1 cellular context compared by ENCODE assay signal in genomic region chr9:38008168-38009034, GRCh38.
TF ChIP-seq lines count a peak whose summit lies in the region.

No MANE protein-coding gene starts in this region.

TF ChIP-seq in HepG2, 621 proteins besides CTCF, POLR2A, EP300 and RAD21 (continued from another document and continues in another):
- TF ChIP-seq, protein P1, sequence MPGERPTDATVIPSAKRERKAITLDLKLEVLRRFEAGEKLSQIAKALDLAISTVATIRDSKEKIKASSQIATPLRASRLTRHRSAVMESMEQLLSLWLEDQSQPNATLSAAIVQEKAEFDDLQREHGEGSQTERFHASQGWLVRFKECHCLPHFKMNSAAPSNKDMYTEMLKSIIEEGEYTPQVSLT (CRISPR knock-in tag; IDR thresholded peaks at IDR 0.05; ENCODE audit: borderline replicate concordance, low read depth): no peak
- TF ChIP-seq ZMYM2 (CRISPR knock-in tag; IDR thresholded peaks at IDR 0.05) (peak; percentile 93), SIX4 (CRISPR knock-in tag; IDR thresholded peaks at IDR 0.05) (no peak), JUN (CRISPR knock-in tag; IDR thresholded peaks at IDR 0.05) (0 out of 2 replicates have a peak, but pooled peaks have one; percentile 24), ZNF20 (CRISPR knock-in tag; IDR thresholded peaks at IDR 0.05) (no peak), PCBP2 (optimal IDR thresholded peaks at IDR 0.05; ENCODE audit: low read depth, low read length, poor library complexity, severe bottlenecking) (no peak), ISX (CRISPR knock-in tag; conservative IDR thresholded peaks at IDR 0.05) (no peak), ARHGAP35 (CRISPR knock-in tag; IDR thresholded peaks at IDR 0.05; ENCODE audit: borderline replicate concordance) (0 out of 2 replicates have a peak, but pooled peaks have one; percentile 45), TMF1 (CRISPR knock-in tag; IDR thresholded peaks at IDR 0.05; ENCODE audit: low read depth) (no peak), ZNF709 (CRISPR knock-in tag; IDR thresholded peaks at IDR 0.05) (peak; percentile 48; the same call in 1 of the 2 replicates), SP4 (CRISPR knock-in tag; IDR thresholded peaks at IDR 0.05) (no peak; the same call in 1 of the 2 replicates), EED (CRISPR knock-in tag; IDR thresholded peaks at IDR 0.05) (no peak), HMGA1 (CRISPR knock-in tag; conservative IDR thresholded peaks at IDR 0.05) (no peak), NFIC (IDR thresholded peaks at IDR 0.05; ENCODE audit: low read length) (no peak; the same call in 1 of the 2 replicates), BRD4 (CRISPR knock-in tag; IDR thresholded peaks at IDR 0.05) (no peak), ZNF460 (CRISPR knock-in tag; IDR thresholded peaks at IDR 0.05; ENCODE audit: borderline replicate concordance) (no peak), ZNF546 (CRISPR knock-in tag; conservative IDR thresholded peaks at IDR 0.05) (0 out of 2 replicates have a peak, but pooled peaks have one; percentile 26), NCOA1 (CRISPR knock-in tag; IDR thresholded peaks at IDR 0.05) (no peak), ZFP36L2 (CRISPR knock-in tag; IDR thresholded peaks at IDR 0.05) (no peak), ZNF34 (CRISPR knock-in tag; IDR thresholded peaks at IDR 0.05; ENCODE audit: borderline replicate concordance) (no peak), PAX8 (CRISPR knock-in tag; IDR thresholded peaks at IDR 0.05; ENCODE audit: borderline replicate concordance) (no peak), SRF (IDR thresholded peaks at IDR 0.05; ENCODE audit: low read depth, low read length) (no peak), ZNF263 (CRISPR knock-in tag; IDR thresholded peaks at IDR 0.05) (peak; percentile 75), ZNF280B (CRISPR knock-in tag; IDR thresholded peaks at IDR 0.05; ENCODE audit: borderline replicate concordance) (no peak; the same call in 1 of the 2 replicates), SIX1 (CRISPR knock-in tag; IDR thresholded peaks at IDR 0.05; ENCODE audit: borderline replicate concordance) (no peak), SNAI1 (CRISPR knock-in tag; IDR thresholded peaks at IDR 0.05; ENCODE audit: borderline replicate concordance) (no peak; the same call in 1 of the 2 replicates), MXD1 (CRISPR knock-in tag; IDR thresholded peaks at IDR 0.05) (no peak; the same call in 1 of the 2 replicates), U2AF2 (IDR thresholded peaks at IDR 0.05; ENCODE audit: low read depth, low read length) (no peak), SALL1 (CRISPR knock-in tag; IDR thresholded peaks at IDR 0.05) (peak; percentile 85), NONO (IDR thresholded peaks at IDR 0.05) (no peak), NONO (CRISPR knock-in tag; conservative IDR thresholded peaks at IDR 0.05) (0 out of 2 replicates have a peak, but pooled peaks have one; percentile 20), ZBTB25 (CRISPR knock-in tag; IDR thresholded peaks at IDR 0.05) (0 out of 2 replicates have a peak, but pooled peaks have one; percentile 19), CBX5 (CRISPR knock-in tag; IDR thresholded peaks at IDR 0.05; ENCODE audit: borderline replicate concordance) (no peak; the same call in 1 of the 2 replicates), ZNF101 (CRISPR knock-in tag; IDR thresholded peaks at IDR 0.05; ENCODE audit: borderline replicate concordance, low read depth) (no peak), ZNF44 (CRISPR knock-in tag; IDR thresholded peaks at IDR 0.05) (no peak), EEA1 (CRISPR knock-in tag; IDR thresholded peaks at IDR 0.05; ENCODE audit: borderline replicate concordance) (no peak), ZNF441 (CRISPR knock-in tag; IDR thresholded peaks at IDR 0.05; ENCODE audit: borderline replicate concordance) (no peak), THAP7 (CRISPR knock-in tag; IDR thresholded peaks at IDR 0.05) (no peak; the same call in 1 of the 2 replicates), ZSCAN21 (CRISPR knock-in tag; IDR thresholded peaks at IDR 0.05; ENCODE audit: borderline replicate concordance) (peak; percentile 76; the same call in 1 of the 2 replicates), RFX3 (CRISPR knock-in tag; IDR thresholded peaks at IDR 0.05) (peak; percentile 69), MLLT10 (CRISPR knock-in tag; IDR thresholded peaks at IDR 0.05) (no peak), ZNF672 (CRISPR knock-in tag; IDR thresholded peaks at IDR 0.05) (no peak), HDAC1 (CRISPR knock-in tag; IDR thresholded peaks at IDR 0.05) (peak; percentile 82; the same call in 1 of the 2 replicates), TFAP4 (IDR thresholded peaks at IDR 0.05; ENCODE audit: borderline replicate concordance, low read depth) (peak; percentile 6; the same call in 1 of the 2 replicates), RELA (CRISPR knock-in tag; IDR thresholded peaks at IDR 0.05) (no peak), NCOR1 (IDR thresholded peaks at IDR 0.05; ENCODE audit: borderline replicate concordance, low read length) (peak; percentile 76), LCORL (IDR thresholded peaks at IDR 0.05) (no peak), LCORL (CRISPR knock-in tag; IDR thresholded peaks at IDR 0.05) (peak; percentile 95), LBX2 (CRISPR knock-in tag; IDR thresholded peaks at IDR 0.05; ENCODE audit: borderline replicate concordance) (no peak), RFX5 (IDR thresholded peaks at IDR 0.05; ENCODE audit: low read depth, low read length) (no peak), ZNF354B (CRISPR knock-in tag; IDR thresholded peaks at IDR 0.05) (no peak)
- TF ChIP-seq, protein P2, sequence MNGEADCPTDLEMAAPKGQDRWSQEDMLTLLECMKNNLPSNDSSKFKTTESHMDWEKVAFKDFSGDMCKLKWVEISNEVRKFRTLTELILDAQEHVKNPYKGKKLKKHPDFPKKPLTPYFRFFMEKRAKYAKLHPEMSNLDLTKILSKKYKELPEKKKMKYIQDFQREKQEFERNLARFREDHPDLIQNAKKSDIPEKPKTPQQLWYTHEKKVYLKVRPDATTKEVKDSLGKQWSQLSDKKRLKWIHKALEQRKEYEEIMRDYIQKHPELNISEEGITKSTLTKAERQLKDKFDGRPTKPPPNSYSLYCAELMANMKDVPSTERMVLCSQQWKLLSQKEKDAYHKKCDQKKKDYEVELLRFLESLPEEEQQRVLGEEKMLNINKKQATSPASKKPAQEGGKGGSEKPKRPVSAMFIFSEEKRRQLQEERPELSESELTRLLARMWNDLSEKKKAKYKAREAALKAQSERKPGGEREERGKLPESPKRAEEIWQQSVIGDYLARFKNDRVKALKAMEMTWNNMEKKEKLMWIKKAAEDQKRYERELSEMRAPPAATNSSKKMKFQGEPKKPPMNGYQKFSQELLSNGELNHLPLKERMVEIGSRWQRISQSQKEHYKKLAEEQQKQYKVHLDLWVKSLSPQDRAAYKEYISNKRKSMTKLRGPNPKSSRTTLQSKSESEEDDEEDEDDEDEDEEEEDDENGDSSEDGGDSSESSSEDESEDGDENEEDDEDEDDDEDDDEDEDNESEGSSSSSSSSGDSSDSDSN (CRISPR knock-in tag; IDR thresholded peaks at IDR 0.05): peak; percentile 97
- TF ChIP-seq, protein P3, sequence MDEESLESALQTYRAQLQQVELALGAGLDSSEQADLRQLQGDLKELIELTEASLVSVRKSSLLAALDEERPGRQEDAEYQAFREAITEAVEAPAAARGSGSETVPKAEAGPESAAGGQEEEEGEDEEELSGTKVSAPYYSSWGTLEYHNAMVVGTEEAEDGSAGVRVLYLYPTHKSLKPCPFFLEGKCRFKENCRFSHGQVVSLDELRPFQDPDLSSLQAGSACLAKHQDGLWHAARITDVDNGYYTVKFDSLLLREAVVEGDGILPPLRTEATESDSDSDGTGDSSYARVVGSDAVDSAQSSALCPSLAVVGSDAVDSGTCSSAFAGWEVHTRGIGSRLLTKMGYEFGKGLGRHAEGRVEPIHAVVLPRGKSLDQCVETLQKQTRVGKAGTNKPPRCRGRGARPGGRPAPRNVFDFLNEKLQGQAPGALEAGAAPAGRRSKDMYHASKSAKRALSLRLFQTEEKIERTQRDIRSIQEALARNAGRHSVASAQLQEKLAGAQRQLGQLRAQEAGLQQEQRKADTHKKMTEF (CRISPR knock-in tag; IDR thresholded peaks at IDR 0.05): peak; percentile 54; the same call in 1 of the 2 replicates
- TF ChIP-seq, protein P4, sequence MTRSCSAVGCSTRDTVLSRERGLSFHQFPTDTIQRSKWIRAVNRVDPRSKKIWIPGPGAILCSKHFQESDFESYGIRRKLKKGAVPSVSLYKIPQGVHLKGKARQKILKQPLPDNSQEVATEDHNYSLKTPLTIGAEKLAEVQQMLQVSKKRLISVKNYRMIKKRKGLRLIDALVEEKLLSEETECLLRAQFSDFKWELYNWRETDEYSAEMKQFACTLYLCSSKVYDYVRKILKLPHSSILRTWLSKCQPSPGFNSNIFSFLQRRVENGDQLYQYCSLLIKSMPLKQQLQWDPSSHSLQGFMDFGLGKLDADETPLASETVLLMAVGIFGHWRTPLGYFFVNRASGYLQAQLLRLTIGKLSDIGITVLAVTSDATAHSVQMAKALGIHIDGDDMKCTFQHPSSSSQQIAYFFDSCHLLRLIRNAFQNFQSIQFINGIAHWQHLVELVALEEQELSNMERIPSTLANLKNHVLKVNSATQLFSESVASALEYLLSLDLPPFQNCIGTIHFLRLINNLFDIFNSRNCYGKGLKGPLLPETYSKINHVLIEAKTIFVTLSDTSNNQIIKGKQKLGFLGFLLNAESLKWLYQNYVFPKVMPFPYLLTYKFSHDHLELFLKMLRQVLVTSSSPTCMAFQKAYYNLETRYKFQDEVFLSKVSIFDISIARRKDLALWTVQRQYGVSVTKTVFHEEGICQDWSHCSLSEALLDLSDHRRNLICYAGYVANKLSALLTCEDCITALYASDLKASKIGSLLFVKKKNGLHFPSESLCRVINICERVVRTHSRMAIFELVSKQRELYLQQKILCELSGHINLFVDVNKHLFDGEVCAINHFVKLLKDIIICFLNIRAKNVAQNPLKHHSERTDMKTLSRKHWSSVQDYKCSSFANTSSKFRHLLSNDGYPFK (CRISPR knock-in tag; IDR thresholded peaks at IDR 0.05; ENCODE audit: borderline replicate concordance): peak; percentile 65; the same call in 1 of the 2 replicates
- TF ChIP-seq, protein P5, sequence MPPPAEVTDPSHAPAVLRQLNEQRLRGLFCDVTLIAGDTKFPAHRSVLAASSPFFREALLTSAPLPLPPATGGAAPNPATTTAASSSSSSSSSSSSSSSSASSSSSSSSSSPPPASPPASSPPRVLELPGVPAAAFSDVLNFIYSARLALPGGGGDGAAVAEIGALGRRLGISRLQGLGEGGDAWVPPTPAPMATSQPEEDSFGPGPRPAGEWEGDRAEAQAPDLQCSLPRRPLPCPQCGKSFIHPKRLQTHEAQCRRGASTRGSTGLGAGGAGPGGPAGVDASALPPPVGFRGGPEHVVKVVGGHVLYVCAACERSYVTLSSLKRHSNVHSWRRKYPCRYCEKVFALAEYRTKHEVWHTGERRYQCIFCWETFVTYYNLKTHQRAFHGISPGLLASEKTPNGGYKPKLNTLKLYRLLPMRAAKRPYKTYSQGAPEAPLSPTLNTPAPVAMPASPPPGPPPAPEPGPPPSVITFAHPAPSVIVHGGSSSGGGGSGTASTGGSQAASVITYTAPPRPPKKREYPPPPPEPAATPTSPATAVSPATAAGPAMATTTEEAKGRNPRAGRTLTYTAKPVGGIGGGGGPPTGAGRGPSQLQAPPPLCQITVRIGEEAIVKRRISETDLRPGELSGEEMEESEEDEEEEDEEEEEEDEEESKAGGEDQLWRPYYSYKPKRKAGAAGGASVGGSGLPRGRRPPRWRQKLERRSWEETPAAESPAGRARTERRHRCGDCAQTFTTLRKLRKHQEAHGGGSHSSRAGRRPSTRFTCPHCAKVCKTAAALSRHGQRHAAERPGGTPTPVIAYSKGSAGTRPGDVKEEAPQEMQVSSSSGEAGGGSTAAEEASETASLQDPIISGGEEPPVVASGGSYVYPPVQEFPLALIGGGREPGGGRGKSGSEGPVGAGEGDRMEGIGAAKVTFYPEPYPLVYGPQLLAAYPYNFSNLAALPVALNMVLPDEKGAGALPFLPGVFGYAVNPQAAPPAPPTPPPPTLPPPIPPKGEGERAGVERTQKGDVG (CRISPR knock-in tag; IDR thresholded peaks at IDR 0.05; ENCODE audit: borderline replicate concordance): no peak; the same call in 1 of the 2 replicates
